ENCODE assay signal across 1 cellular context in genomic region chr1:27658951-27659496, GRCh38.
TF ChIP-seq lines count a peak whose summit lies in the region.

No MANE protein-coding gene starts in this region.

TF ChIP-seq in GM12878, 131 proteins besides CTCF, POLR2A, EP300 and RAD21 (continued from another document):
- TF ChIP-seq E4F1 (IDR thresholded peaks at IDR 0.05; ENCODE audit: borderline replicate concordance, partially characterized antibody) (no peak), NFXL1 (IDR thresholded peaks at IDR 0.05; ENCODE audit: borderline replicate concordance) (no peak), BHLHE40 (IDR thresholded peaks at IDR 0.05; ENCODE audit: borderline replicate concordance in 1 of 2, low read depth in 2 of 2, low read length in 1 of 2) (peak; percentile 41 to 69; a peak in 2 of 4 replicates), MEF2B (IDR thresholded peaks at IDR 0.05; ENCODE audit: partially characterized antibody, poor library complexity, severe bottlenecking) (peak; percentile 84), KDM1A (IDR thresholded peaks at IDR 0.05; ENCODE audit: borderline replicate concordance) (no peak), HDGF (IDR thresholded peaks at IDR 0.05) (peak; percentile 16; the same call in 1 of the 2 replicates), BCL11A (IDR thresholded peaks at IDR 0.05; ENCODE audit: low read depth, low read length) (0 out of 2 replicates have a peak, but pooled peaks have one; percentile 7), LARP7 (IDR thresholded peaks at IDR 0.05) (no peak; the same call in 1 of the 2 replicates), SUZ12 (IDR thresholded peaks at IDR 0.05; ENCODE audit: unreplicated experiment) (no peak), CBX5 (IDR thresholded peaks at IDR 0.05; ENCODE audit: low read depth) (no peak), SMAD1 (IDR thresholded peaks at IDR 0.05; ENCODE audit: low read depth, partially characterized antibody) (no peak), MEF2A (IDR thresholded peaks at IDR 0.05; ENCODE audit: insufficient read depth, low read depth, low read length) (no peak), TCF7 (IDR thresholded peaks at IDR 0.05; ENCODE audit: borderline replicate concordance) (no peak), CHD1 (IDR thresholded peaks at IDR 0.05; ENCODE audit: low read depth, low read length) (no peak), ZNF384 (IDR thresholded peaks at IDR 0.05; ENCODE audit: borderline replicate concordance, low read depth, low read length) (no peak), IKZF2 (IDR thresholded peaks at IDR 0.05) (0 out of 4 replicates have a peak, but pooled peaks of 1 of the 2 experiments have one; percentile 39), JUND (IDR thresholded peaks at IDR 0.05; ENCODE audit: low read depth, low read length) (no peak), POLR2AphosphoS5 (IDR thresholded peaks at IDR 0.05; ENCODE audit: low read length) (no peak), DPF2 (IDR thresholded peaks at IDR 0.05) (0 out of 2 replicates have a peak, but pooled peaks have one; percentile 66), SMC3 (IDR thresholded peaks at IDR 0.05; ENCODE audit: borderline replicate concordance, low read length) (no peak; the same call in 1 of the 2 replicates), POU2F2 (IDR thresholded peaks at IDR 0.05; ENCODE audit: borderline replicate concordance, low read depth, low read length) (no peak), KAT2A (conservative IDR thresholded peaks at IDR 0.05; ENCODE audit: control insufficient read depth, low read depth, low read length) (no peak), BMI1 (IDR thresholded peaks at IDR 0.05; ENCODE audit: borderline replicate concordance) (0 out of 2 replicates have a peak, but pooled peaks have one; percentile 43), RAD51 (IDR thresholded peaks at IDR 0.05) (no peak), STAT1 (conservative IDR thresholded peaks at IDR 0.05) (no peak), EGR1 (IDR thresholded peaks at IDR 0.05; ENCODE audit: borderline replicate concordance in 1 of 2, low read depth in 2 of 2, low read length in 2 of 2) (0 out of 3 replicates have a peak, but pooled peaks of 1 of the 2 experiments have one; percentile 8), YY1 (IDR thresholded peaks at IDR 0.05; ENCODE audit: low read depth, low read length) (peak; percentile 85), PAX8 (IDR thresholded peaks at IDR 0.05) (no peak), SPI1 (IDR thresholded peaks at IDR 0.05; ENCODE audit: borderline replicate concordance, insufficient read depth, low read depth, low read length) (no peak), ZZZ3 (IDR thresholded peaks at IDR 0.05; ENCODE audit: control insufficient read depth, insufficient read length, low read depth) (no peak), PAX5 (IDR thresholded peaks at IDR 0.05; ENCODE audit: borderline replicate concordance, low read depth, low read length) (no peak), NR2F1 (conservative IDR thresholded peaks at IDR 0.05) (no peak; the same call in 1 of the 2 replicates), SMARCA5 (IDR thresholded peaks at IDR 0.05) (no peak; the same call in 1 of the 2 replicates), JUNB (IDR thresholded peaks at IDR 0.05) (no peak), CHD4 (IDR thresholded peaks at IDR 0.05) (no peak), TAF1 (IDR thresholded peaks at IDR 0.05; ENCODE audit: borderline replicate concordance, low read depth, low read length) (no peak), MTA2 (IDR thresholded peaks at IDR 0.05; ENCODE audit: low read depth) (no peak; the same call in 1 of the 2 replicates), ZNF24 (IDR thresholded peaks at IDR 0.05) (no peak), TCF3 (IDR thresholded peaks at IDR 0.05; ENCODE audit: borderline replicate concordance, insufficient read depth, low read depth, low read length) (no peak), BACH1 (IDR thresholded peaks at IDR 0.05; ENCODE audit: borderline replicate concordance) (peak; percentile 1; the same call in 1 of the 2 replicates), STAT3 (IDR thresholded peaks at IDR 0.05; ENCODE audit: low read depth, low read length) (no peak), USF1 (IDR thresholded peaks at IDR 0.05; ENCODE audit: borderline replicate concordance, extremely low read length, insufficient read depth, low read depth, low read length) (no peak), SREBF1 (IDR thresholded peaks at IDR 0.05; ENCODE audit: low read length) (no peak), HDAC6 (IDR thresholded peaks at IDR 0.05; ENCODE audit: unreplicated experiment) (no peak), ZSCAN29 (IDR thresholded peaks at IDR 0.05) (no peak), HDAC2 (IDR thresholded peaks at IDR 0.05) (no peak), CREB1 (IDR thresholded peaks at IDR 0.05; ENCODE audit: low read depth) (no peak), ZBED1 (IDR thresholded peaks at IDR 0.05; ENCODE audit: borderline replicate concordance) (no peak), RCOR1 (conservative IDR thresholded peaks at IDR 0.05; ENCODE audit: low read depth, low read length) (no peak), GATAD2B (conservative IDR thresholded peaks at IDR 0.05; ENCODE audit: low read depth) (no peak)
- TF ChIP-seq, protein P1, sequence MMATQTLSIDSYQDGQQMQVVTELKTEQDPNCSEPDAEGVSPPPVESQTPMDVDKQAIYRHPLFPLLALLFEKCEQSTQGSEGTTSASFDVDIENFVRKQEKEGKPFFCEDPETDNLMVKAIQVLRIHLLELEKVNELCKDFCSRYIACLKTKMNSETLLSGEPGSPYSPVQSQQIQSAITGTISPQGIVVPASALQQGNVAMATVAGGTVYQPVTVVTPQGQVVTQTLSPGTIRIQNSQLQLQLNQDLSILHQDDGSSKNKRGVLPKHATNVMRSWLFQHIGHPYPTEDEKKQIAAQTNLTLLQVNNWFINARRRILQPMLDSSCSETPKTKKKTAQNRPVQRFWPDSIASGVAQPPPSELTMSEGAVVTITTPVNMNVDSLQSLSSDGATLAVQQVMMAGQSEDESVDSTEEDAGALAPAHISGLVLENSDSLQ (IDR thresholded peaks at IDR 0.05): no peak
- TF ChIP-seq, protein P2, sequence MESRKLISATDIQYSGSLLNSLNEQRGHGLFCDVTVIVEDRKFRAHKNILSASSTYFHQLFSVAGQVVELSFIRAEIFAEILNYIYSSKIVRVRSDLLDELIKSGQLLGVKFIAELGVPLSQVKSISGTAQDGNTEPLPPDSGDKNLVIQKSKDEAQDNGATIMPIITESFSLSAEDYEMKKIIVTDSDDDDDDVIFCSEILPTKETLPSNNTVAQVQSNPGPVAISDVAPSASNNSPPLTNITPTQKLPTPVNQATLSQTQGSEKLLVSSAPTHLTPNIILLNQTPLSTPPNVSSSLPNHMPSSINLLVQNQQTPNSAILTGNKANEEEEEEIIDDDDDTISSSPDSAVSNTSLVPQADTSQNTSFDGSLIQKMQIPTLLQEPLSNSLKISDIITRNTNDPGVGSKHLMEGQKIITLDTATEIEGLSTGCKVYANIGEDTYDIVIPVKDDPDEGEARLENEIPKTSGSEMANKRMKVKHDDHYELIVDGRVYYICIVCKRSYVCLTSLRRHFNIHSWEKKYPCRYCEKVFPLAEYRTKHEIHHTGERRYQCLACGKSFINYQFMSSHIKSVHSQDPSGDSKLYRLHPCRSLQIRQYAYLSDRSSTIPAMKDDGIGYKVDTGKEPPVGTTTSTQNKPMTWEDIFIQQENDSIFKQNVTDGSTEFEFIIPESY (IDR thresholded peaks at IDR 0.05): no peak
- TF ChIP-seq, protein P3, sequence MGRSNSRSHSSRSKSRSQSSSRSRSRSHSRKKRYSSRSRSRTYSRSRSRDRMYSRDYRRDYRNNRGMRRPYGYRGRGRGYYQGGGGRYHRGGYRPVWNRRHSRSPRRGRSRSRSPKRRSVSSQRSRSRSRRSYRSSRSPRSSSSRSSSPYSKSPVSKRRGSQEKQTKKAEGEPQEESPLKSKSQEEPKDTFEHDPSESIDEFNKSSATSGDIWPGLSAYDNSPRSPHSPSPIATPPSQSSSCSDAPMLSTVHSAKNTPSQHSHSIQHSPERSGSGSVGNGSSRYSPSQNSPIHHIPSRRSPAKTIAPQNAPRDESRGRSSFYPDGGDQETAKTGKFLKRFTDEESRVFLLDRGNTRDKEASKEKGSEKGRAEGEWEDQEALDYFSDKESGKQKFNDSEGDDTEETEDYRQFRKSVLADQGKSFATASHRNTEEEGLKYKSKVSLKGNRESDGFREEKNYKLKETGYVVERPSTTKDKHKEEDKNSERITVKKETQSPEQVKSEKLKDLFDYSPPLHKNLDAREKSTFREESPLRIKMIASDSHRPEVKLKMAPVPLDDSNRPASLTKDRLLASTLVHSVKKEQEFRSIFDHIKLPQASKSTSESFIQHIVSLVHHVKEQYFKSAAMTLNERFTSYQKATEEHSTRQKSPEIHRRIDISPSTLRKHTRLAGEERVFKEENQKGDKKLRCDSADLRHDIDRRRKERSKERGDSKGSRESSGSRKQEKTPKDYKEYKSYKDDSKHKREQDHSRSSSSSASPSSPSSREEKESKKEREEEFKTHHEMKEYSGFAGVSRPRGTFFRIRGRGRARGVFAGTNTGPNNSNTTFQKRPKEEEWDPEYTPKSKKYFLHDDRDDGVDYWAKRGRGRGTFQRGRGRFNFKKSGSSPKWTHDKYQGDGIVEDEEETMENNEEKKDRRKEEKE (IDR thresholded peaks at IDR 0.05): no peak
